In the genomic region with DNA sequence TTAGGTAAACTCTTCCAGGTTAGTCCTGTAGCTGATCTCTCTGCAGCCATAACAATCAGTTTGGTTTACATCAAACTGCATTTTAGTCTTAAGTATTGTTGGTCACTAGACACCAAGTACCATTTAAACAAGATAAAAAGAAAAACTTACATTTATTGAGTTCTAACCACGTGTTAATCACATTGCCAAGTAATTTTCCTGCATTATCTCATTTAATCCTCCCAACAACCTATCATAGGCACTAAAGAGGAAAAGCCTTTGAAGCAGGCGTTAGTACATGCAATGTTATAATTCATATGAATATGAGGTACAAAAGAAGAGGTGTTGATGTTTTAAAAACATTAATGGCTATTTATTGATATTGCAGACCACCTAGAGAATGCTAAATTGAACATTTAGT, we compare ENCODE assay signal across 19 cellular contexts. TPM values are rescaled to one million over a fixed set of nuclear protein-coding genes. Genes with fewer than 3 reads are reported as not detected.
DNase-seq lines count a peak whose midpoint lies in the region; FAIRE-seq and TF ChIP-seq lines count a peak whose summit lies in the region.
"Had no signal": no experiment of that assay in that cellular context is flagged by ENCODE, and none has a peak within 500 bp of the region (broad histone marks: within the 10 kb centered on the region; RNA-seq: fewer than 3 reads in every experiment).

No MANE protein-coding gene starts in this region.

- DNase-seq in activated naive CD4-positive, alpha-beta T cell (lab: John Stamatoyannopoulos, UW): no peak
- DNase-seq in D721Med (ENCODE audit: insufficient read length, low spot score) (no peak), mesothelial cell of epicardium (ENCODE audit: low spot score in 2 of 2, unreplicated experiment in 2 of 2) (no peak), right atrium auricular region (ENCODE audit: low spot score) (no peak), NCI-H1092 treated with DMSO at 0.1 percent for 48 hours (lab: John Stamatoyannopoulos, UW) (no peak)
- DNase-seq: ACHN; BE2C; C1 segment of cervical spinal cord; CD4-positive, alpha-beta memory T cell; DMS79 treated with DMSO at 0.1 percent for 48 hours; EL; GOT3; H7; KG1 had no signal

- POLR2A ChIA-PET in HEK293 (lab: Yijun Ruan, JAX): no interaction called here

- H3K4me1 ChIP-seq in HEK293 (ENCODE audit: control insufficient read depth, insufficient read depth, low read length) (peaks cover 7% of the 10 kb centered on the region; the same call in 1 of the 2 replicates), right atrium auricular region (peaks cover 0 to 41% of the 10 kb centered on the region in 2 donors)
- H3K4me1 ChIP-seq: BE2C had no signal

- H3K27me3 Mint-ChIP-seq in activated naive CD4-positive, alpha-beta T cell treated with anti-CD3 and anti-CD28 coated beads, Interleukin-2, amount 50 U/mL, for 24 hours: no peaks in the 10 kb centered on the region
- no peaks in the 10 kb centered on the region for H3K27me3 Mint-ChIP-seq in mesothelial cell of epicardium (ENCODE audit: low read depth)
- H3K27me3 Mint-ChIP-seq: CD4-positive, alpha-beta memory T cell had no signal

- CTCF ChIA-PET in HEK293 (lab: Yijun Ruan, JAX): interaction anchor here (0.6 to 1.0 kb wide), 3 partner anchors 50 to 216 kb away, joined by 3 to 4 read pairs (median 3); no protein-coding TSS in a partner anchor

- H3K36me3 ChIP-seq in HEK293 (ENCODE audit: control insufficient read depth in 2 of 2, insufficient read depth in 1 of 2, low read length in 2 of 2) (peaks cover 40 to 58% of the 10 kb centered on the region in 2 experiments), right atrium auricular region (peaks cover 32% of the 10 kb centered on the region)

- H3K4me3 ChIP-seq in HEK293 (ENCODE audit: low read depth, low read length): no peak overlapping the region
- H3K4me3 ChIP-seq in right atrium auricular region: no peak overlapping the region
- H3K4me3 ChIP-seq: GM12878 had no signal

- FAIRE-seq in D721Med (lab: Jason Lieb, UNC): peak; percentile 64
- FAIRE-seq: A204.1, GM12878, GM19239 had no signal

- peaks cover 71% of the 10 kb centered on the region for H3K4me1 Mint-ChIP-seq in activated naive CD4-positive, alpha-beta T cell treated with anti-CD3 and anti-CD28 coated beads, Interleukin-2, amount 50 U/mL, for 24 hours
- peaks cover 20% of the 10 kb centered on the region for H3K4me1 Mint-ChIP-seq in mesothelial cell of epicardium

- no peaks in the 10 kb centered on the region for H3K9me3 ChIP-seq in HEK293 (ENCODE audit: control insufficient read depth, insufficient read depth, low read depth, low read length)
- no peaks in the 10 kb centered on the region for H3K9me3 ChIP-seq in right atrium auricular region
- H3K9me3 ChIP-seq: BE2C had no signal

- no peaks in the 10 kb centered on the region for H3K27me3 ChIP-seq in right atrium auricular region
- H3K27me3 ChIP-seq: BE2C had no signal

- H3K36me3 Mint-ChIP-seq in activated naive CD4-positive, alpha-beta T cell treated with anti-CD3 and anti-CD28 coated beads, Interleukin-2, amount 50 U/mL, for 24 hours: peaks cover 28% of the 10 kb centered on the region
- H3K36me3 Mint-ChIP-seq in mesothelial cell of epicardium: peaks cover 18% of the 10 kb centered on the region

- H3K27ac Mint-ChIP-seq in activated naive CD4-positive, alpha-beta T cell treated with anti-CD3 and anti-CD28 coated beads, Interleukin-2, amount 50 U/mL, for 24 hours: no peak overlapping the region
- H3K27ac Mint-ChIP-seq in mesothelial cell of epicardium: peak overlapping the region; percentile 21

- peak overlapping the region; percentile 43 for H3K4me3 Mint-ChIP-seq in activated naive CD4-positive, alpha-beta T cell treated with anti-CD3 and anti-CD28 coated beads, Interleukin-2, amount 50 U/mL, for 24 hours
- H3K4me3 Mint-ChIP-seq in mesothelial cell of epicardium: no peak overlapping the region
- H3K4me3 Mint-ChIP-seq: CD4-positive, alpha-beta memory T cell had no signal

- TF ChIP-seq CTCF in D721Med (IDR thresholded peaks at IDR 0.05; ENCODE audit: insufficient read depth, missing control alignments): no peak
- no peak for TF ChIP-seq CTCF in HEK293 (tag by site-specific recombination; IDR thresholded peaks at IDR 0.05)
- no peak for TF ChIP-seq CTCF in mesothelial cell of epicardium (IDR thresholded peaks at IDR 0.05; ENCODE audit: unreplicated experiment)
- no peak for TF ChIP-seq CTCF in right atrium auricular region (IDR thresholded peaks at IDR 0.05)

- H3K27ac ChIP-seq in HEK293 (ENCODE audit: extremely low read depth, low read depth, low read length) (no peak overlapping the region), right atrium auricular region (no peak overlapping the region)

- H3K9me3 Mint-ChIP-seq in activated naive CD4-positive, alpha-beta T cell treated with anti-CD3 and anti-CD28 coated beads, Interleukin-2, amount 50 U/mL, for 24 hours: no peaks in the 10 kb centered on the region
- no peaks in the 10 kb centered on the region for H3K9me3 Mint-ChIP-seq in mesothelial cell of epicardium
- H3K9me3 Mint-ChIP-seq: CD4-positive, alpha-beta memory T cell had no signal

TF ChIP-seq in HEK293, 187 proteins besides CTCF, POLR2A, EP300 and RAD21:
- TF ChIP-seq ZNF664 (tag by site-specific recombination; IDR thresholded peaks at IDR 0.05): peak; percentile 94
- no peak for TF ChIP-seq ZNF600 (tag by site-specific recombination; IDR thresholded peaks at IDR 0.05)
- TF ChIP-seq, protein P1, sequence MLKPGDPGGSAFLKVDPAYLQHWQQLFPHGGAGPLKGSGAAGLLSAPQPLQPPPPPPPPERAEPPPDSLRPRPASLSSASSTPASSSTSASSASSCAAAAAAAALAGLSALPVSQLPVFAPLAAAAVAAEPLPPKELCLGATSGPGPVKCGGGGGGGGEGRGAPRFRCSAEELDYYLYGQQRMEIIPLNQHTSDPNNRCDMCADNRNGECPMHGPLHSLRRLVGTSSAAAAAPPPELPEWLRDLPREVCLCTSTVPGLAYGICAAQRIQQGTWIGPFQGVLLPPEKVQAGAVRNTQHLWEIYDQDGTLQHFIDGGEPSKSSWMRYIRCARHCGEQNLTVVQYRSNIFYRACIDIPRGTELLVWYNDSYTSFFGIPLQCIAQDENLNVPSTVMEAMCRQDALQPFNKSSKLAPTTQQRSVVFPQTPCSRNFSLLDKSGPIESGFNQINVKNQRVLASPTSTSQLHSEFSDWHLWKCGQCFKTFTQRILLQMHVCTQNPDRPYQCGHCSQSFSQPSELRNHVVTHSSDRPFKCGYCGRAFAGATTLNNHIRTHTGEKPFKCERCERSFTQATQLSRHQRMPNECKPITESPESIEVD (tag by site-specific recombination; IDR thresholded peaks at IDR 0.05): peak; percentile 68
TF ChIP-seq in HEK293: peak in this region for 2.

RNA-seq across cellular contexts. Expression of a gene that starts 9.0 kb away (rescaled TPM):
- total RNA-seq in mesothelial cell of epicardium (36.8 to 38.7 TPM (median 37.7 TPM) in 3 replicates), right atrium auricular region (10 to 100 TPM; 19.3 to 28.9 TPM)
